In the genomic region with DNA sequence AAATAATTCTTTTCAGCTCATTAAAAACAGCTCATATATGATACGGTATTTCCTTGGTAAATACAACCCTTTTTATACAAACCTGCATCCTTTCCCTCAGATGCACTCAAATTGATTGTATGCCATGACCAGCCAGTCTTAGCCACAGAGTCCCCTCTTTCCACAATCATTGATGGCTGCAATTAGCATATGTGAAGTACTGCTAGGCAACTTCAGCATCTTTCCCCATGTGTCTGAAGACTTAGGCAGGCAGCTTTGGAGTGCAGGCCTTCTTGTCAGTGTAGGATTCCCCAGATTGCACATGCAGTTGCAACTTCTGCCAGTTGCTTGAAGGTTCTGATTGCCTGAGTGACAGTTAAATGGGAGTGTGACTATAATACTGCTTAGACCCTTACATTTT, we compare ENCODE assay signal across 1 cellular context.
TF ChIP-seq lines count a peak whose summit lies in the region.

No MANE protein-coding gene starts in this region.

TF ChIP-seq in H1, 55 proteins besides CTCF, POLR2A, EP300 and RAD21 (continued from another document):
- TF ChIP-seq, protein P1, sequence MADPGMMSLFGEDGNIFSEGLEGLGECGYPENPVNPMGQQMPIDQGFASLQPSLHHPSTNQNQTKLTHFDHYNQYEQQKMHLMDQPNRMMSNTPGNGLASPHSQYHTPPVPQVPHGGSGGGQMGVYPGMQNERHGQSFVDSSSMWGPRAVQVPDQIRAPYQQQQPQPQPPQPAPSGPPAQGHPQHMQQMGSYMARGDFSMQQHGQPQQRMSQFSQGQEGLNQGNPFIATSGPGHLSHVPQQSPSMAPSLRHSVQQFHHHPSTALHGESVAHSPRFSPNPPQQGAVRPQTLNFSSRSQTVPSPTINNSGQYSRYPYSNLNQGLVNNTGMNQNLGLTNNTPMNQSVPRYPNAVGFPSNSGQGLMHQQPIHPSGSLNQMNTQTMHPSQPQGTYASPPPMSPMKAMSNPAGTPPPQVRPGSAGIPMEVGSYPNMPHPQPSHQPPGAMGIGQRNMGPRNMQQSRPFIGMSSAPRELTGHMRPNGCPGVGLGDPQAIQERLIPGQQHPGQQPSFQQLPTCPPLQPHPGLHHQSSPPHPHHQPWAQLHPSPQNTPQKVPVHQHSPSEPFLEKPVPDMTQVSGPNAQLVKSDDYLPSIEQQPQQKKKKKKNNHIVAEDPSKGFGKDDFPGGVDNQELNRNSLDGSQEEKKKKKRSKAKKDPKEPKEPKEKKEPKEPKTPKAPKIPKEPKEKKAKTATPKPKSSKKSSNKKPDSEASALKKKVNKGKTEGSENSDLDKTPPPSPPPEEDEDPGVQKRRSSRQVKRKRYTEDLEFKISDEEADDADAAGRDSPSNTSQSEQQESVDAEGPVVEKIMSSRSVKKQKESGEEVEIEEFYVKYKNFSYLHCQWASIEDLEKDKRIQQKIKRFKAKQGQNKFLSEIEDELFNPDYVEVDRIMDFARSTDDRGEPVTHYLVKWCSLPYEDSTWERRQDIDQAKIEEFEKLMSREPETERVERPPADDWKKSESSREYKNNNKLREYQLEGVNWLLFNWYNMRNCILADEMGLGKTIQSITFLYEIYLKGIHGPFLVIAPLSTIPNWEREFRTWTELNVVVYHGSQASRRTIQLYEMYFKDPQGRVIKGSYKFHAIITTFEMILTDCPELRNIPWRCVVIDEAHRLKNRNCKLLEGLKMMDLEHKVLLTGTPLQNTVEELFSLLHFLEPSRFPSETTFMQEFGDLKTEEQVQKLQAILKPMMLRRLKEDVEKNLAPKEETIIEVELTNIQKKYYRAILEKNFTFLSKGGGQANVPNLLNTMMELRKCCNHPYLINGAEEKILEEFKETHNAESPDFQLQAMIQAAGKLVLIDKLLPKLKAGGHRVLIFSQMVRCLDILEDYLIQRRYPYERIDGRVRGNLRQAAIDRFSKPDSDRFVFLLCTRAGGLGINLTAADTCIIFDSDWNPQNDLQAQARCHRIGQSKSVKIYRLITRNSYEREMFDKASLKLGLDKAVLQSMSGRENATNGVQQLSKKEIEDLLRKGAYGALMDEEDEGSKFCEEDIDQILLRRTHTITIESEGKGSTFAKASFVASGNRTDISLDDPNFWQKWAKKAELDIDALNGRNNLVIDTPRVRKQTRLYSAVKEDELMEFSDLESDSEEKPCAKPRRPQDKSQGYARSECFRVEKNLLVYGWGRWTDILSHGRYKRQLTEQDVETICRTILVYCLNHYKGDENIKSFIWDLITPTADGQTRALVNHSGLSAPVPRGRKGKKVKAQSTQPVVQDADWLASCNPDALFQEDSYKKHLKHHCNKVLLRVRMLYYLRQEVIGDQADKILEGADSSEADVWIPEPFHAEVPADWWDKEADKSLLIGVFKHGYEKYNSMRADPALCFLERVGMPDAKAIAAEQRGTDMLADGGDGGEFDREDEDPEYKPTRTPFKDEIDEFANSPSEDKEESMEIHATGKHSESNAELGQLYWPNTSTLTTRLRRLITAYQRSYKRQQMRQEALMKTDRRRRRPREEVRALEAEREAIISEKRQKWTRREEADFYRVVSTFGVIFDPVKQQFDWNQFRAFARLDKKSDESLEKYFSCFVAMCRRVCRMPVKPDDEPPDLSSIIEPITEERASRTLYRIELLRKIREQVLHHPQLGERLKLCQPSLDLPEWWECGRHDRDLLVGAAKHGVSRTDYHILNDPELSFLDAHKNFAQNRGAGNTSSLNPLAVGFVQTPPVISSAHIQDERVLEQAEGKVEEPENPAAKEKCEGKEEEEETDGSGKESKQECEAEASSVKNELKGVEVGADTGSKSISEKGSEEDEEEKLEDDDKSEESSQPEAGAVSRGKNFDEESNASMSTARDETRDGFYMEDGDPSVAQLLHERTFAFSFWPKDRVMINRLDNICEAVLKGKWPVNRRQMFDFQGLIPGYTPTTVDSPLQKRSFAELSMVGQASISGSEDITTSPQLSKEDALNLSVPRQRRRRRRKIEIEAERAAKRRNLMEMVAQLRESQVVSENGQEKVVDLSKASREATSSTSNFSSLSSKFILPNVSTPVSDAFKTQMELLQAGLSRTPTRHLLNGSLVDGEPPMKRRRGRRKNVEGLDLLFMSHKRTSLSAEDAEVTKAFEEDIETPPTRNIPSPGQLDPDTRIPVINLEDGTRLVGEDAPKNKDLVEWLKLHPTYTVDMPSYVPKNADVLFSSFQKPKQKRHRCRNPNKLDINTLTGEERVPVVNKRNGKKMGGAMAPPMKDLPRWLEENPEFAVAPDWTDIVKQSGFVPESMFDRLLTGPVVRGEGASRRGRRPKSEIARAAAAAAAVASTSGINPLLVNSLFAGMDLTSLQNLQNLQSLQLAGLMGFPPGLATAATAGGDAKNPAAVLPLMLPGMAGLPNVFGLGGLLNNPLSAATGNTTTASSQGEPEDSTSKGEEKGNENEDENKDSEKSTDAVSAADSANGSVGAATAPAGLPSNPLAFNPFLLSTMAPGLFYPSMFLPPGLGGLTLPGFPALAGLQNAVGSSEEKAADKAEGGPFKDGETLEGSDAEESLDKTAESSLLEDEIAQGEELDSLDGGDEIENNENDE (IDR thresholded peaks at IDR 0.05; ENCODE audit: insufficient replicate concordance, low read length), result no peak
- TF ChIP-seq PHF8 (conservative IDR thresholded peaks at IDR 0.05; ENCODE audit: low read depth, low read length) (no peak), MAFK (IDR thresholded peaks at IDR 0.05; ENCODE audit: low read depth, low read length) (no peak), SAP30 (IDR thresholded peaks at IDR 0.05; ENCODE audit: insufficient read depth, insufficient replicate concordance, low read length) (no peak), JUND (IDR thresholded peaks at IDR 0.05; ENCODE audit: low read length) (no peak), KDM4A (IDR thresholded peaks at IDR 0.05; ENCODE audit: low read depth, low read length, severe bottlenecking) (no peak)
- TF ChIP-seq, protein P2, sequence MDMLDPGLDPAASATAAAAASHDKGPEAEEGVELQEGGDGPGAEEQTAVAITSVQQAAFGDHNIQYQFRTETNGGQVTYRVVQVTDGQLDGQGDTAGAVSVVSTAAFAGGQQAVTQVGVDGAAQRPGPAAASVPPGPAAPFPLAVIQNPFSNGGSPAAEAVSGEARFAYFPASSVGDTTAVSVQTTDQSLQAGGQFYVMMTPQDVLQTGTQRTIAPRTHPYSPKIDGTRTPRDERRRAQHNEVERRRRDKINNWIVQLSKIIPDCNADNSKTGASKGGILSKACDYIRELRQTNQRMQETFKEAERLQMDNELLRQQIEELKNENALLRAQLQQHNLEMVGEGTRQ (IDR thresholded peaks at IDR 0.05; ENCODE audit: low read length), result no peak
- TF ChIP-seq, protein P3, sequence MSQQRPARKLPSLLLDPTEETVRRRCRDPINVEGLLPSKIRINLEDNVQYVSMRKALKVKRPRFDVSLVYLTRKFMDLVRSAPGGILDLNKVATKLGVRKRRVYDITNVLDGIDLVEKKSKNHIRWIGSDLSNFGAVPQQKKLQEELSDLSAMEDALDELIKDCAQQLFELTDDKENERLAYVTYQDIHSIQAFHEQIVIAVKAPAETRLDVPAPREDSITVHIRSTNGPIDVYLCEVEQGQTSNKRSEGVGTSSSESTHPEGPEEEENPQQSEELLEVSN (IDR thresholded peaks at IDR 0.05), result no peak
